14 cellular contexts compared by ENCODE assay signal in the genomic region with DNA sequence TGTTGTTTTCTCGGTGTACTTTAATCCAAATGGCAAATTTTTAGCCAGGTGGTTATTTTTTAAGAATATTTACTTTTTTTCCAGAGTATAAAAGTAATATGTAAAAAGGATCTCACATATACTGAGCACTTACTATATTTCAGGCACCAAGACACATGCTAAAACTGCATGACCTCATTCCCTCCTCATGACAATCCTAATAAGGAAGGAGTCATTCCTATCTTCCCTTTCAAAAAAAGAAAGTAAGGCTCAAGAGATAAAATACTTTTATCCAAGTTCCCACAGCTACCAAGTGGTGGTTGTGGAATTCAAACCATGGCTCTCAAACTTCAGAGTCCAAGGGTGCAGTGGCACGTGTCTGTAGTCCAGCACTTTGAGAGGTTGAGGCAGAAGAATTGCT. TPM values are rescaled to one million over a fixed set of nuclear protein-coding genes. Genes with fewer than 3 reads are reported as not detected.
DNase-seq lines count a peak whose midpoint lies in the region; ATAC-seq and TF ChIP-seq lines count a peak whose summit lies in the region.
"Had no signal": no experiment of that assay in that cellular context is flagged by ENCODE, and none has a peak within 500 bp of the region (broad histone marks: within the 10 kb centered on the region; RNA-seq: fewer than 3 reads in every experiment).

No MANE protein-coding gene starts in this region.

- H3K4me1 ChIP-seq in ascending aorta (peaks cover 5 to 47% of the 10 kb centered on the region in 2 donors), stomach (peaks cover 26 to 70% (median 50%) of the 10 kb centered on the region in 4 donors), thyroid gland (peaks cover 21 to 50% of the 10 kb centered on the region in 2 donors)

- ATAC-seq in HG03378 (IDR thresholded peaks at IDR 0.05; ENCODE audit: unreplicated experiment) = no peak
- no peak for ATAC-seq in HG02852 (IDR thresholded peaks at IDR 0.05; ENCODE audit: unreplicated experiment)
- ATAC-seq: GM12878 had no signal

- WGBS in stomach, 5 donors = 85 to 98% (median 94%) methylated on average over 2 of the region's 2 CpGs
- WGBS in thyroid gland, 2 donors = 94 to 95% methylated on average over 2 of the region's 2 CpGs

- no peak for TF ChIP-seq EP300 in stomach (IDR thresholded peaks at IDR 0.05)

- H3K4me3 ChIP-seq in ascending aorta (no peak overlapping the region), stomach (no peak overlapping the region), thyroid gland (replicated peaks in 1 of 3) (no peak overlapping the region)
- H3K4me3 ChIP-seq: GM12878 had no signal

- TF ChIP-seq POLR2A in stomach (IDR thresholded peaks at IDR 0.05) (no peak), thyroid gland (IDR thresholded peaks at IDR 0.05) (no peak)

- no peaks in the 10 kb centered on the region for H3K9me3 ChIP-seq in ascending aorta
- no peaks in the 10 kb centered on the region for H3K9me3 ChIP-seq in stomach
- H3K9me3 ChIP-seq in thyroid gland = no peaks in the 10 kb centered on the region

- intact Hi-C loops in ascending aorta (cut with DNase I) = loop anchor here (1.0 to 2.0 kb wide), 3 partner anchors 17 to 47 kb away; no protein-coding TSS in a partner anchor
- intact Hi-C loops in stomach (cut with DNase I; ENCODE audit: low total_unique reads) = no loop called here
- intact Hi-C loops in thyroid gland (cut with DNase I) = no loop called here

- no peak for TF ChIP-seq CTCF in ascending aorta (IDR thresholded peaks at IDR 0.05)
- no peak for TF ChIP-seq CTCF in stomach (IDR thresholded peaks at IDR 0.05)
- no peak for TF ChIP-seq CTCF in thyroid gland (IDR thresholded peaks at IDR 0.05)

- H3K27me3 ChIP-seq in ascending aorta (no peaks in the 10 kb centered on the region), stomach (no peaks in the 10 kb centered on the region), thyroid gland (no peaks in the 10 kb centered on the region)

- H3K36me3 ChIP-seq in ascending aorta (no peaks in the 10 kb centered on the region), stomach (peaks cover 0 to 3% (median 0%) of the 10 kb centered on the region in 4 donors), thyroid gland (no peaks in the 10 kb centered on the region)

- DNase-seq in EL (peak; percentile 43), ascending aorta (ENCODE audit: low spot score in 2 of 2) (no peak), iris pigment epithelial cell (ENCODE audit: low read depth) (peak; percentile 38), stomach (no peak), thyroid gland (no peak)
- DNase-seq: anterior cingulate cortex; GDM1; NCI-H2029; NCI-H510A; stimulated activated CD4-positive, alpha-beta T cell treated with anti-CD3 and anti-CD28 coated beads, Interleukin-15, amount 100 ng/mL, for 24 hours; stimulated activated naive CD4-positive, alpha-beta T cell had no signal

- H3K27ac ChIP-seq in ascending aorta (peak overlapping the region; percentile 84 to 86), stomach (peak overlapping the region in 4 of 5 donors; percentile 67 to 82 (median 75)), thyroid gland (no peak overlapping the region)

RNA-seq across cellular contexts. Expression of a gene that starts 19.4 kb away (rescaled TPM):
- total RNA-seq in ascending aorta (97.1 TPM), stomach (100 to 1,000 TPM in 2 of 5 donors, 10 to 100 TPM in 3; 38.5 to 353 (median 78.2) TPM), thyroid gland (10 to 100 TPM; 41.3 to 46.1 (median 42.7) TPM)
- polyA plus RNA-seq in stomach = 10 to 100 TPM in 1 of 3 donors, 1 to 10 TPM in 2; 4.4 to 23.6 (median 4.8) TPM

Comparison
In these comparisons a context has a peak if more than half of its experiments do, and no peak if none do; other contexts are left out.
1. DNase-seq: peak in EL (single experiment) and iris pigment epithelial cell (single experiment); none in ascending aorta (0 of 2), stomach (single experiment) and thyroid gland (0 of 2).
2. H3K27ac ChIP-seq: peak in ascending aorta (2 of 2) and stomach (4 of 5); none in thyroid gland (0 of 3).